In genomic region chr5:68240196-68240595, GRCh38 we compare ENCODE assay signal across 9 cellular contexts. TPM values are rescaled to one million over a fixed set of nuclear protein-coding genes. Genes with fewer than 3 reads are reported as not detected.
DNase-seq lines count a peak whose midpoint lies in the region; ATAC-seq and TF ChIP-seq lines count a peak whose summit lies in the region.
"Had no signal": no experiment of that assay in that cellular context is flagged by ENCODE, and none has a peak within 500 bp of the region (broad histone marks: within the 10 kb centered on the region; RNA-seq: fewer than 3 reads in every experiment).

No MANE protein-coding gene starts in this region.

- peak overlapping the region; percentile 97 for H3K27ac Mint-ChIP-seq in activated naive CD8-positive, alpha-beta T cell treated with anti-CD3 and anti-CD28 coated beads, Interleukin-2, amount 50 U/mL, for 24 hours

- no peak for TF ChIP-seq EP300 in sigmoid colon (IDR thresholded peaks at IDR 0.05)

- H3K27me3 Mint-ChIP-seq in activated naive CD8-positive, alpha-beta T cell treated with anti-CD3 and anti-CD28 coated beads, Interleukin-2, amount 50 U/mL, for 24 hours: no peaks in the 10 kb centered on the region

- no peak for DNase-seq in heart right ventricle
- DNase-seq in Right ventricle myocardium inferior (ENCODE audit: missing footprints): no peak
- DNase-seq in activated naive CD8-positive, alpha-beta T cell treated with anti-CD3 and anti-CD28 coated beads, Interleukin-2, amount 50 U/mL, for 24 hours: no peak
- no peak for DNase-seq in sigmoid colon
- no peak for DNase-seq in NCI-H1105 (lab: John Stamatoyannopoulos, UW)
- DNase-seq in NCI-H187 (lab: John Stamatoyannopoulos, UW): no peak
- no peak for DNase-seq in body of pancreas

- H3K4me3 Mint-ChIP-seq in activated naive CD8-positive, alpha-beta T cell treated with anti-CD3 and anti-CD28 coated beads, Interleukin-2, amount 50 U/mL, for 24 hours: peak overlapping the region; percentile 74

- ATAC-seq in heart right ventricle (no peak), Right ventricle myocardium inferior (no peak), HG03457 (IDR thresholded peaks at IDR 0.05; ENCODE audit: unreplicated experiment) (peak; percentile 56), body of pancreas (no peak)
- no peak for ATAC-seq in activated naive CD8-positive, alpha-beta T cell treated with anti-CD3 and anti-CD28 coated beads, Interleukin-2, amount 50 U/mL, for 24 hours

- H3K27me3 ChIP-seq in heart right ventricle (no peaks in the 10 kb centered on the region), sigmoid colon (no peaks in the 10 kb centered on the region), body of pancreas (no peaks in the 10 kb centered on the region)

- H3K9me3 ChIP-seq in heart right ventricle (no peaks in the 10 kb centered on the region), sigmoid colon (no peaks in the 10 kb centered on the region), body of pancreas (no peaks in the 10 kb centered on the region)

- H3K36me3 ChIP-seq in heart right ventricle (no peaks in the 10 kb centered on the region), sigmoid colon (no peaks in the 10 kb centered on the region), body of pancreas (replicated peaks in 1 of 2; ENCODE audit: insufficient read depth in 1 of 2, low read depth in 2 of 2) (no peaks in the 10 kb centered on the region)

- H3K4me1 ChIP-seq in heart right ventricle (peaks cover 8 to 99% (median 87%) of the 10 kb centered on the region in 9 donors), sigmoid colon (peaks cover 0 to 97% (median 85%) of the 10 kb centered on the region in 4 donors), body of pancreas (peaks cover 32% of the 10 kb centered on the region)

- H3K27ac ChIP-seq in heart right ventricle (peak overlapping the region in 8 of 10 donors; percentile 43 to 82 (median 70)), sigmoid colon (peak overlapping the region; percentile 55 to 74 (median 65)), body of pancreas (peak overlapping the region in 1 of 4 donors; percentile 60)

- H3K4me3 ChIP-seq in heart right ventricle (peak overlapping the region in 5 of 10 donors; percentile 5 to 27 (median 19)), sigmoid colon (peak overlapping the region in 2 of 4 donors; percentile 1 to 14), body of pancreas (no peak overlapping the region)

- H3K4me1 Mint-ChIP-seq in activated naive CD8-positive, alpha-beta T cell treated with anti-CD3 and anti-CD28 coated beads, Interleukin-2, amount 50 U/mL, for 24 hours: peaks cover 84% of the 10 kb centered on the region

- TF ChIP-seq POLR2A in sigmoid colon (IDR thresholded peaks at IDR 0.05) (no peak), body of pancreas (IDR thresholded peaks at IDR 0.05) (no peak)

- TF ChIP-seq CTCF in heart right ventricle (IDR thresholded peaks at IDR 0.05): no peak
- no peak for TF ChIP-seq CTCF in sigmoid colon (IDR thresholded peaks at IDR 0.05)
- TF ChIP-seq CTCF in body of pancreas (IDR thresholded peaks at IDR 0.05): no peak

- no peaks in the 10 kb centered on the region for H3K9me3 Mint-ChIP-seq in activated naive CD8-positive, alpha-beta T cell treated with anti-CD3 and anti-CD28 coated beads, Interleukin-2, amount 50 U/mL, for 24 hours
- H3K9me3 Mint-ChIP-seq: neural crest cell had no signal

- intact Hi-C loops in heart right ventricle (cut with DNase I) (no loop called here), Right ventricle myocardium inferior (cut with DNase I) (no loop called here), sigmoid colon (cut with DNase I) (loop anchor here (10.0 kb wide), 1 partner anchor 215 kb away; no protein-coding TSS in a partner anchor), body of pancreas (cut with DNase I) (loop anchor here (10.0 kb wide), 1 partner anchor 995 kb away; no protein-coding TSS in a partner anchor)

- H3K36me3 Mint-ChIP-seq in activated naive CD8-positive, alpha-beta T cell treated with anti-CD3 and anti-CD28 coated beads, Interleukin-2, amount 50 U/mL, for 24 hours (ENCODE audit: low read depth): peaks cover 24% of the 10 kb centered on the region

RNA-seq across cellular contexts. Expression of gene PIK3R1, which starts 24.6 kb away (rescaled TPM):
- total RNA-seq in heart right ventricle: 100 to 1,000 TPM in 8 of 10 donors, 10 to 100 TPM in 2; 45.6 to 269 (median 148) TPM
- 10 to 100 TPM; 12.2 to 22.3 TPM for polyA plus RNA-seq in heart right ventricle
- total RNA-seq in Right ventricle myocardium inferior: 113 TPM
- 100 to 1,000 TPM; 177 to 227 (median 190) TPM for total RNA-seq in sigmoid colon
- polyA plus RNA-seq in sigmoid colon: 10 to 100 TPM in 2 of 3 donors, 1 to 10 TPM in 1; 9.2 to 28.5 (median 13.2) TPM
- total RNA-seq in body of pancreas: 10 to 100 TPM; 32.4 to 58.7 TPM

Comparison
In these comparisons a context has a peak if more than half of its experiments do, and no peak if none do; other contexts are left out.
1. intact Hi-C loops: an anchor here in sigmoid colon (10.0 kb wide) and body of pancreas (10.0 kb wide); none called in heart right ventricle and Right ventricle myocardium inferior.